Comparison of ENCODE assay signal across 8 cellular contexts in genomic region chr17:49707608-49708514, GRCh38. TPM values are rescaled to one million over a fixed set of nuclear protein-coding genes. Genes with fewer than 3 reads are reported as not detected.
DNase-seq lines count a peak whose midpoint lies in the region; ATAC-seq and TF ChIP-seq lines count a peak whose summit lies in the region.

Gene SLC35B1, minus strand, starts transcription at chr17:49707964. Its CDS starts 131 bp downstream, at chr17:49707833.

- intact Hi-C loops in adrenal gland (cut with DNase I) (loop anchor here (5.0 to 10.0 kb wide), 4 partner anchors 74 to 287 kb away; partner anchors contain the start of gene DLX3 (in 1 of the 2)), heart left ventricle (cut with DNase I) (loop anchor here (1.0 to 10.0 kb wide), 13 partner anchors 29 to 293 kb away; partner anchors contain the start of genes DLX3 (in 4 of the 10), FAM117A (in 1 of the 10), KAT7 (in 1 of the 10) and PHB1 (in 1 of the 10)), posterior vena cava (cut with DNase I) (loop anchor here in 1 of 2 donors (5.0 kb wide), 2 partner anchors 69 to 144 kb away; no protein-coding TSS in a partner anchor)

- H3K4me3 ChIP-seq in adrenal gland (peak within 1 kb of the TSS; percentile 78 to 84 (median 81)), heart left ventricle (peak within 1 kb of the TSS; percentile 72 to 100 (median 90))

- H3K9me3 ChIP-seq in adrenal gland (replicated peaks in 1 of 3) = no peaks in the 10 kb centered on the region
- no peaks in the 10 kb centered on the region for H3K9me3 ChIP-seq in heart left ventricle

- peaks cover 40% of the 10 kb centered on the region for H3K36me3 Mint-ChIP-seq in T-cell

- peak; percentile 95 for ATAC-seq in HG02798 (IDR thresholded peaks at IDR 0.05; ENCODE audit: poor library complexity, unreplicated experiment)
- ATAC-seq in T-cell (replicated peaks in 1 of 4) = peak; percentile 96 to 99 (median 96)
- peak; percentile 99 to 100 (median 100) for ATAC-seq in heart left ventricle

- H3K9me3 Mint-ChIP-seq in T-cell = no peaks in the 10 kb centered on the region

- CTCF ChIA-PET in T-cell (lab: Charles Lee) = interaction anchor here in 1 of 2 donors (0.5 to 3.0 kb wide), 18 partner anchors 9 to 173 kb away, joined by 3 to 13 read pairs (median 4); partner anchors contain the start of genes FAM117A and KAT7

- 1% methylated on average over 9 to 53 of the region's 53 CpGs for WGBS in adrenal gland, 4 donors
- 1 to 2% (median 1%) methylated on average over 39 to 53 of the region's 53 CpGs for WGBS in heart left ventricle, 4 donors

- TF ChIP-seq CTCF in GM12874 (IDR thresholded peaks at IDR 0.05; ENCODE audit: insufficient read depth, low read depth, low read length) (peak; percentile 98), adrenal gland (IDR thresholded peaks at IDR 0.05) (peak; percentile 48 to 73 (median 64)), heart left ventricle (IDR thresholded peaks at IDR 0.05) (peak; percentile 50 to 91 (median 72))

- H3K27ac Mint-ChIP-seq in T-cell = peak within 1 kb of the TSS; percentile 97

- H3K36me3 ChIP-seq in adrenal gland (replicated peaks in 1 of 2) = peaks cover 0 to 36% of the 10 kb centered on the region in 2 donors
- peaks cover 0 to 69% (median 56%) of the 10 kb centered on the region in 9 donors for H3K36me3 ChIP-seq in heart left ventricle

- H3K27me3 Mint-ChIP-seq in T-cell = no peaks in the 10 kb centered on the region

- POLR2A ChIA-PET in T-cell (lab: Charles Lee) = interaction anchor here (0.7 to 1.8 kb wide), 5 partner anchors 30 to 80 kb away, joined by 3 to 17 read pairs (median 4); partner anchors contain the start of genes FAM117A (in 2 of the 2) and KAT7 (in 1 of the 2)

- H3K4me1 Mint-ChIP-seq in T-cell = peaks cover 35 to 55% (median 42%) of the 10 kb centered on the region in 3 donors

- no peaks in the 10 kb centered on the region for H3K27me3 ChIP-seq in adrenal gland
- H3K27me3 ChIP-seq in heart left ventricle = no peaks in the 10 kb centered on the region

- peak within 1 kb of the TSS; percentile 91 to 97 (median 95) for H3K4me3 Mint-ChIP-seq in T-cell

- H3K4me1 ChIP-seq in adrenal gland (replicated peaks in 1 of 2) (peaks cover 10 to 12% of the 10 kb centered on the region in 2 donors), heart left ventricle (peaks cover 0 to 30% (median 19%) of the 10 kb centered on the region in 12 donors)

- TF ChIP-seq POLR2A in adrenal gland (IDR thresholded peaks at IDR 0.05) = peak; percentile 55 to 69
- TF ChIP-seq POLR2A in heart left ventricle (IDR thresholded peaks at IDR 0.05) = peak in 1 of 2 donors; percentile 70

- DNase-seq in NCI-H1436 (lab: John Stamatoyannopoulos, UW) = peak; percentile 99
- peak; percentile 91 to 100 (median 99) for DNase-seq in T-cell
- peak; percentile 98 to 100 (median 99) for DNase-seq in adrenal gland
- peak; percentile 99 to 100 (median 99) for DNase-seq in heart left ventricle
- peak; percentile 100 for DNase-seq in posterior vena cava (ENCODE audit: low spot score)
- peak; percentile 99 for DNase-seq in ureter (ENCODE audit: low spot score)

- peak within 1 kb of the TSS; percentile 23 to 96 (median 90) for H3K27ac ChIP-seq in adrenal gland
- H3K27ac ChIP-seq in heart left ventricle = peak within 1 kb of the TSS; percentile 88 to 99 (median 95)

RNA-seq across cellular contexts. Expression of gene SLC35B1, which starts in this region (rescaled TPM):
- total RNA-seq in T-cell (10 to 100 TPM; 40.5 to 57.1 (median 42.8) TPM), adrenal gland (10 to 100 TPM; 20.9 to 87.9 (median 36.3) TPM), heart left ventricle (10 to 100 TPM; 61.0 to 93.4 (median 66.2) TPM), posterior vena cava (10 to 100 TPM; 28.1 to 33.3 TPM), ureter (55.5 TPM)
- polyA plus RNA-seq in adrenal gland (10 to 100 TPM; 41.6 to 87.2 (median 45.9) TPM), heart left ventricle (100 to 1,000 TPM in 1 of 2 donors, 10 to 100 TPM in 1; 50.3 to 137 TPM)

Comparison
In these comparisons a context has a peak if more than half of its experiments do, and no peak if none do; other contexts are left out.
1. Peak in every context shown above with its lines: DNase-seq, ATAC-seq, H3K4me3 ChIP-seq and H3K27ac ChIP-seq.